1 cellular context compared by ENCODE assay signal in genomic region chr6:56667336-56667735, GRCh38.
TF ChIP-seq lines count a peak whose summit lies in the region.

No MANE protein-coding gene starts in this region.

TF ChIP-seq in SK-N-SH, 30 proteins besides CTCF, POLR2A, EP300 and RAD21 (continued from another document):
- no peak for TF ChIP-seq MXI1 (IDR thresholded peaks at IDR 0.05; ENCODE audit: low read depth, low read length)
- no peak for TF ChIP-seq SMC3 (IDR thresholded peaks at IDR 0.05; ENCODE audit: low read depth, low read length)
